ENCODE assay signal across 1 cellular context in the genomic region with DNA sequence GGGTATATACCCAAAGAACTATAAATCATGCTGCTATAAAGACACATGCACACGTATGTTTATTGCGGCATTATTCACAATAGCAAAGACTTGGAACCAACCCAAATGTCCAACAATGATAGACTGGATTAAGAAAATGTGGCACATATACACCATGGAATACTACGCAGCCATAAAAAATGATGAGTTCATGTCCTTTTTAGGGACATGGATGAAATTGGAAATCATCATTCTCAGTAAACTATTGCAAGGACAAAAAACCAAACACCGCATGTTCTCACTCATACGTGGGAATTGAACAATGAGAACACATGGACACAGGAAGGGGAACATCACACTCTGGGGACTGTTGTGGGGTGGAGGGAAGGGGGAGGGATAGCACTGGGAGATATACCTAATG.
TF ChIP-seq lines count a peak whose summit lies in the region.
"Not testable (repeated sequence)": the region's sequence is repeated elsewhere in the genome, so short reads cannot be mapped to it uniquely, and the experiment has no call there.

No MANE protein-coding gene starts in this region.

- H3K27ac ChIP-seq in HEK293 (ENCODE audit: extremely low read depth, low read depth, low read length) = not testable (repeated sequence)

- not testable (repeated sequence) for TF ChIP-seq CTCF in HEK293 (tag by site-specific recombination; IDR thresholded peaks at IDR 0.05)

- not testable (repeated sequence) for H3K9me3 ChIP-seq in HEK293 (ENCODE audit: control insufficient read depth, insufficient read depth, low read depth, low read length)

- H3K36me3 ChIP-seq in HEK293 (ENCODE audit: control insufficient read depth in 2 of 2, insufficient read depth in 1 of 2, low read length in 2 of 2) = not testable (repeated sequence)

- H3K4me1 ChIP-seq in HEK293 (ENCODE audit: control insufficient read depth, insufficient read depth, low read length) = not testable (repeated sequence)

- POLR2A ChIA-PET in HEK293 (lab: Yijun Ruan, JAX) = not testable (repeated sequence)

- H3K4me3 ChIP-seq in HEK293 (ENCODE audit: low read depth, low read length) = not testable (repeated sequence)

- CTCF ChIA-PET in HEK293 (lab: Yijun Ruan, JAX) = not testable (repeated sequence)

TF ChIP-seq in HEK293, 187 proteins besides CTCF, POLR2A, EP300 and RAD21:
- TF ChIP-seq, protein P1, sequence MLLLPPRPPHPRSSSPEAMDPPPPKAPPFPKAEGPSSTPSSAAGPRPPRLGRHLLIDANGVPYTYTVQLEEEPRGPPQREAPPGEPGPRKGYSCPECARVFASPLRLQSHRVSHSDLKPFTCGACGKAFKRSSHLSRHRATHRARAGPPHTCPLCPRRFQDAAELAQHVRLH (tag by site-specific recombination; IDR thresholded peaks at IDR 0.05) = peak; percentile 61; the same call in 1 of the 2 replicates
- TF ChIP-seq ZNF146 (tag by site-specific recombination; IDR thresholded peaks at IDR 0.05) = peak; percentile 69
